Comparison of ENCODE assay signal across 8 cellular contexts in the genomic region with DNA sequence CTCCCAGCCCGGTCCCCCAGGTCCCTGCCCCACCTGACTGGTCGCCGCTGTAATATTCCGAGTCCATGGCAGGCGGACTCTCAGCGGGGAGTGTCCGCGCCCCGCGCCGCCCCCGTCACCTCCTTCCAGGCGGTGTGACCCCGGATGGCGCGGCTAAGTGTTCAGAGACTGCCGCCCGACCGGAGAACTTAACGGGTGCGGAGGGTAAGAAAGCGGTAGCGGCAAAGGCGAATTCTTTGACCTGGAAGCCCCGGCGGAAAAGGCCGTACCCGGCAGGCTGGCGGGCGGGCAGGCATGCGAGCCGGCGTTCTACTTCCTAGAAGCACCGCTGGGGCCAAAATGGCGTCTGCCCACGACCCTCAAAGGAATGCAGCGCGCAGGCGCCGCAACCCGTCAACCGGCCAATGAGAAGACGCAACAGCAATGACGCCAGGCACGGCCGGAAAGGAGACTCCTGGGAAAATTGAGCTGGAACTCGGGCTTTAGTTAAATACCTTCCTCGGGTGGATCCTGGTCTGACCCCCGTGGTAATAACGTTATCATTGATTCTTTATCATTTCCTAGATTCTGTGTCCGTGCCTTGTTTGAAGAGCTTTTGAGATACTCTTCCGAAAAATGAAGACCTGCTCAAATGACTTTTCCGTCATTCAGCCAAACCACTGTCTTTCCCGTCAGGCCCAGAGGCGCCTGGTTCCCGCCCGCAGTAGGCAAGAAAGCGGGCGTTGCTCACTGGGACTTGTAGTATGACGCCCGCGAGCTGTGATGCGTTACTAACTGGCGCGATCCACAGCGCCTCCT. TPM values are rescaled to one million over a fixed set of nuclear protein-coding genes. Genes with fewer than 3 reads are reported as not detected.
DNase-seq lines count a peak whose midpoint lies in the region; ATAC-seq and TF ChIP-seq lines count a peak whose summit lies in the region.

A gene (minus strand): TSS at position 348 of the 798 bp plus-strand sequence. CDS start 281 bp downstream, at position 67.

- peaks cover 16% of the 10 kb centered on the region for H3K9me3 Mint-ChIP-seq in WTC11

- peaks cover 7% of the 10 kb centered on the region; the same call in 1 of the 2 replicates for H3K27me3 Mint-ChIP-seq in WTC11 (ENCODE audit: low read depth)

- peak within 1 kb of the TSS; percentile 98 for H3K4me3 Mint-ChIP-seq in WTC11

- whole genome bisulfite sequencing in smooth muscle cell (ENCODE audit: low lambda C conversion rate): under 1% methylated on average over 63 of the region's 66 CpGs

- CTCF ChIA-PET in WTC11 (lab: Charles Lee): interaction anchor here (0.6 to 1.6 kb wide), 7 partner anchors 13 to 169 kb away, joined by 3 to 16 read pairs (median 5); no protein-coding TSS in a partner anchor

- DNase-seq in AG08395 (ENCODE audit: low spot score) (peak; percentile 97), NCI-H226 (peak; percentile 93), WTC11 (ENCODE audit: low spot score) (peak; percentile 95), cardiac fibroblast (ENCODE audit: low read depth in 2 of 2) (peak; percentile 98), iPS-NIHi7 (ENCODE audit: extremely low spot score) (peak; percentile 96), smooth muscle cell (lab: John Stamatoyannopoulos, UW; ENCODE audit: unreplicated experiment) (peak; percentile 82)

- H3K27ac ChIP-seq in smooth muscle cell (ENCODE audit: low read depth): peak within 1 kb of the TSS; percentile 94

- H3K36me3 Mint-ChIP-seq in WTC11: peaks cover 20% of the 10 kb centered on the region

- H3K27ac Mint-ChIP-seq in WTC11: peak within 1 kb of the TSS; percentile 99

- H3K4me1 Mint-ChIP-seq in WTC11: peaks cover 22% of the 10 kb centered on the region

- ATAC-seq in GM18909 (IDR thresholded peaks at IDR 0.05; ENCODE audit: poor library complexity, unreplicated experiment) (peak; percentile 91), HG03175 (IDR thresholded peaks at IDR 0.05; ENCODE audit: unreplicated experiment) (peak; percentile 91), WTC11 (peak; percentile 91)

- POLR2A ChIA-PET in WTC11 (lab: Charles Lee): interaction anchor here (0.6 to 2.0 kb wide), 12 partner anchors 11 to 584 kb away, joined by 3 to 10 read pairs (median 4); no protein-coding TSS in a partner anchor

- H3F3A ChIP-seq in smooth muscle cell (ENCODE audit: low read depth): no peaks in the 10 kb centered on the region

- no peaks in the 10 kb centered on the region for H3K9me3 ChIP-seq in smooth muscle cell (replicated peaks; ENCODE audit: low read depth)

- peaks cover 46% of the 10 kb centered on the region for H3K79me2 ChIP-seq in smooth muscle cell (ENCODE audit: low read depth)

- no peaks in the 10 kb centered on the region for H3K36me3 ChIP-seq in smooth muscle cell (ENCODE audit: low read depth)

- peak within 1 kb of the TSS; percentile 82 for H2AFZ ChIP-seq in smooth muscle cell (ENCODE audit: low read depth)

- peaks cover 13% of the 10 kb centered on the region for H3K4me1 ChIP-seq in smooth muscle cell (ENCODE audit: low read depth)

- H3K4me2 ChIP-seq in smooth muscle cell: peak within 1 kb of the TSS; percentile 86

- no peak for TF ChIP-seq CTCF in WTC11 (IDR thresholded peaks at IDR 0.05)
- TF ChIP-seq CTCF in cardiac fibroblast (IDR thresholded peaks at IDR 0.05; ENCODE audit: low read depth, low read length): no peak
- no peak for TF ChIP-seq CTCF in smooth muscle cell (IDR thresholded peaks at IDR 0.05; ENCODE audit: borderline replicate concordance, insufficient read depth, poor library complexity, severe bottlenecking)

- peak within 1 kb of the TSS; percentile 97 for H3K9ac ChIP-seq in smooth muscle cell (ENCODE audit: low read depth)

- H4K20me1 ChIP-seq in smooth muscle cell (ENCODE audit: low read depth): peaks cover 32% of the 10 kb centered on the region

- H3K4me3 ChIP-seq in cardiac fibroblast (replicated peaks in 1 of 2; ENCODE audit: low read depth in 2 of 2, low read length in 2 of 2) (peak within 1 kb of the TSS; percentile 86 to 93), smooth muscle cell (peak within 1 kb of the TSS; percentile 79)

- no peaks in the 10 kb centered on the region for H3K27me3 ChIP-seq in smooth muscle cell (ENCODE audit: low read depth)

TF ChIP-seq in WTC11, 78 proteins besides CTCF, POLR2A, EP300 and RAD21 (continues in another document):
- TF ChIP-seq PRRX2 (CRISPR knock-in tag; IDR thresholded peaks at IDR 0.05): no peak
- TF ChIP-seq, protein P1, sequence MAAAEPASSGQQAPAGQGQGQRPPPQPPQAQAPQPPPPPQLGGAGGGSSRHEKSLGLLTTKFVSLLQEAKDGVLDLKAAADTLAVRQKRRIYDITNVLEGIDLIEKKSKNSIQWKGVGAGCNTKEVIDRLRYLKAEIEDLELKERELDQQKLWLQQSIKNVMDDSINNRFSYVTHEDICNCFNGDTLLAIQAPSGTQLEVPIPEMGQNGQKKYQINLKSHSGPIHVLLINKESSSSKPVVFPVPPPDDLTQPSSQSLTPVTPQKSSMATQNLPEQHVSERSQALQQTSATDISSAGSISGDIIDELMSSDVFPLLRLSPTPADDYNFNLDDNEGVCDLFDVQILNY (CRISPR knock-in tag; IDR thresholded peaks at IDR 0.05): no peak; the same call in 1 of the 2 replicates
- TF ChIP-seq NFE2L1 (CRISPR knock-in tag; IDR thresholded peaks at IDR 0.05): 0 out of 2 replicates have a peak, but pooled peaks have one; percentile 12
- TF ChIP-seq, protein P2, sequence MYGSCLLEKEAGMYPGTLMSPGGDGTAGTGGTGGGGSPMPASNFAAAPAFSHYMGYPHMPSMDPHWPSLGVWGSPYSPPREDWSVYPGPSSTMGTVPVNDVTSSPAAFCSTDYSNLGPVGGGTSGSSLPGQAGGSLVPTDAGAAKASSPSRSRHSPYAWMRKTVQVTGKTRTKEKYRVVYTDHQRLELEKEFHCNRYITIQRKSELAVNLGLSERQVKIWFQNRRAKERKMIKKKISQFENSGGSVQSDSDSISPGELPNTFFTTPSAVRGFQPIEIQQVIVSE (CRISPR knock-in tag; IDR thresholded peaks at IDR 0.05; ENCODE audit: borderline replicate concordance): no peak
- TF ChIP-seq JAZF1 (CRISPR knock-in tag; IDR thresholded peaks at IDR 0.05): no peak
- TF ChIP-seq, protein P3, sequence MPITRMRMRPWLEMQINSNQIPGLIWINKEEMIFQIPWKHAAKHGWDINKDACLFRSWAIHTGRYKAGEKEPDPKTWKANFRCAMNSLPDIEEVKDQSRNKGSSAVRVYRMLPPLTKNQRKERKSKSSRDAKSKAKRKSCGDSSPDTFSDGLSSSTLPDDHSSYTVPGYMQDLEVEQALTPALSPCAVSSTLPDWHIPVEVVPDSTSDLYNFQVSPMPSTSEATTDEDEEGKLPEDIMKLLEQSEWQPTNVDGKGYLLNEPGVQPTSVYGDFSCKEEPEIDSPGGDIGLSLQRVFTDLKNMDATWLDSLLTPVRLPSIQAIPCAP (CRISPR knock-in tag; IDR thresholded peaks at IDR 0.05): no peak
- TF ChIP-seq, protein P4, sequence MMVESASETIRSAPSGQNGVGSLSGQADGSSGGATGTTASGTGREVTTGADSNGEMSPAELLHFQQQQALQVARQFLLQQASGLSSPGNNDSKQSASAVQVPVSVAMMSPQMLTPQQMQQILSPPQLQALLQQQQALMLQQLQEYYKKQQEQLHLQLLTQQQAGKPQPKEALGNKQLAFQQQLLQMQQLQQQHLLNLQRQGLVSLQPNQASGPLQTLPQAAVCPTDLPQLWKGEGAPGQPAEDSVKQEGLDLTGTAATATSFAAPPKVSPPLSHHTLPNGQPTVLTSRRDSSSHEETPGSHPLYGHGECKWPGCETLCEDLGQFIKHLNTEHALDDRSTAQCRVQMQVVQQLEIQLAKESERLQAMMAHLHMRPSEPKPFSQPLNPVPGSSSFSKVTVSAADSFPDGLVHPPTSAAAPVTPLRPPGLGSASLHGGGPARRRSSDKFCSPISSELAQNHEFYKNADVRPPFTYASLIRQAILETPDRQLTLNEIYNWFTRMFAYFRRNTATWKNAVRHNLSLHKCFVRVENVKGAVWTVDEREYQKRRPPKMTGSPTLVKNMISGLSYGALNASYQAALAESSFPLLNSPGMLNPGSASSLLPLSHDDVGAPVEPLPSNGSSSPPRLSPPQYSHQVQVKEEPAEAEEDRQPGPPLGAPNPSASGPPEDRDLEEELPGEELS (CRISPR knock-in tag; IDR thresholded peaks at IDR 0.05): peak; percentile 49; the same call in 1 of the 2 replicates
- TF ChIP-seq NR3C1 (CRISPR knock-in tag; conservative IDR thresholded peaks at IDR 0.05; ENCODE audit: low read depth): no peak
- TF ChIP-seq CREM (CRISPR knock-in tag; IDR thresholded peaks at IDR 0.05): peak; percentile 72
- TF ChIP-seq, protein P5, sequence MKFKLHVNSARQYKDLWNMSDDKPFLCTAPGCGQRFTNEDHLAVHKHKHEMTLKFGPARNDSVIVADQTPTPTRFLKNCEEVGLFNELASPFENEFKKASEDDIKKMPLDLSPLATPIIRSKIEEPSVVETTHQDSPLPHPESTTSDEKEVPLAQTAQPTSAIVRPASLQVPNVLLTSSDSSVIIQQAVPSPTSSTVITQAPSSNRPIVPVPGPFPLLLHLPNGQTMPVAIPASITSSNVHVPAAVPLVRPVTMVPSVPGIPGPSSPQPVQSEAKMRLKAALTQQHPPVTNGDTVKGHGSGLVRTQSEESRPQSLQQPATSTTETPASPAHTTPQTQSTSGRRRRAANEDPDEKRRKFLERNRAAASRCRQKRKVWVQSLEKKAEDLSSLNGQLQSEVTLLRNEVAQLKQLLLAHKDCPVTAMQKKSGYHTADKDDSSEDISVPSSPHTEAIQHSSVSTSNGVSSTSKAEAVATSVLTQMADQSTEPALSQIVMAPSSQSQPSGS (CRISPR knock-in tag; IDR thresholded peaks at IDR 0.05; ENCODE audit: borderline replicate concordance, low read depth): no peak
- TF ChIP-seq, protein P6, sequence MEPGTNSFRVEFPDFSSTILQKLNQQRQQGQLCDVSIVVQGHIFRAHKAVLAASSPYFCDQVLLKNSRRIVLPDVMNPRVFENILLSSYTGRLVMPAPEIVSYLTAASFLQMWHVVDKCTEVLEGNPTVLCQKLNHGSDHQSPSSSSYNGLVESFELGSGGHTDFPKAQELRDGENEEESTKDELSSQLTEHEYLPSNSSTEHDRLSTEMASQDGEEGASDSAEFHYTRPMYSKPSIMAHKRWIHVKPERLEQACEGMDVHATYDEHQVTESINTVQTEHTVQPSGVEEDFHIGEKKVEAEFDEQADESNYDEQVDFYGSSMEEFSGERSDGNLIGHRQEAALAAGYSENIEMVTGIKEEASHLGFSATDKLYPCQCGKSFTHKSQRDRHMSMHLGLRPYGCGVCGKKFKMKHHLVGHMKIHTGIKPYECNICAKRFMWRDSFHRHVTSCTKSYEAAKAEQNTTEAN (CRISPR knock-in tag; IDR thresholded peaks at IDR 0.05): peak; percentile 55; the same call in 1 of the 2 replicates

RNA-seq across cellular contexts. Expression of the gene that starts here (rescaled TPM):
- total RNA-seq in WTC11 (2021) (69.2 to 70.5 TPM (median 69.3 TPM) in 3 replicates), smooth muscle cell (36.1 and 38.0 TPM in 2 replicates)
- polyA plus RNA-seq in smooth muscle cell: 31.2 and 48.5 TPM in 2 replicates

Comparison
In these comparisons a context has a peak if more than half of its experiments do, and no peak if none do; other contexts are left out.
1. Peak in every context shown above with its lines: DNase-seq, ATAC-seq, H3K4me3 ChIP-seq and H3K27ac ChIP-seq.